Comparison of ENCODE assay signal across 27 cellular contexts in genomic region chr6:11789754-11790153, GRCh38. TPM values are rescaled to one million over a fixed set of nuclear protein-coding genes. Genes with fewer than 3 reads are reported as not detected.
"Had no signal": no experiment of that assay in that cellular context is flagged by ENCODE, and none has a peak within 500 bp of the region (broad histone marks: within the 10 kb centered on the region; RNA-seq: fewer than 3 reads in every experiment).

No MANE protein-coding gene starts in this region.

- H3K36me3 ChIP-seq: pancreas, prostate gland, stomach, thyroid gland, transverse colon, vagina had no signal

- DNase-seq: hypothalamus; immature natural killer cell; left ventricle myocardium superior; midbrain; mucosa of descending colon; naive thymus-derived CD4-positive, alpha-beta T cell; pancreas; posterior cingulate gyrus; retina; right cardiac atrium; stimulated activated CD4-positive, alpha-beta T cell treated with anti-CD3 and anti-CD28 coated beads, Interleukin-12 subunit alpha, Interleukin-12 subunit beta, amount 100 ng/mL, for 4 hours; stimulated activated CD4-positive, alpha-beta T cell treated with anti-CD3 and anti-CD28 coated beads, Interleukin-15, amount 100 ng/mL, for 24 hours; stimulated activated CD4-positive, alpha-beta T cell treated with anti-CD3 and anti-CD28 coated beads, Interleukin-2, amount 100 ng/mL, for 24 hours; stimulated activated CD4-positive, alpha-beta T cell treated with anti-CD3 and anti-CD28 coated beads, Interleukin-4, amount 100 ng/mL, for 1 hour; stimulated activated naive B cell treated with anti-CD40 and anti-IgM and Interleukin-4, amounts not matched to agents 10 μg/mL and 1 μg/mL and 100 μg/mL, for 72 hours; stimulated activated naive CD8-positive, alpha-beta T cell treated with anti-CD3 and anti-CD28 coated beads, Interleukin-15, Interleukin-2, amounts not matched to agents 100 U/mL and 50 U/mL, for 24 hours; stomach; testis; transverse colon had no signal

- H3K27me3 ChIP-seq: pancreas, stomach, testis, thyroid gland, transverse colon, vagina had no signal

- FAIRE-seq: islet of Langerhans, pancreas had no signal

- H3K27ac ChIP-seq: pancreas, prostate gland, skin epidermis, stomach, testis, thyroid gland, transverse colon, vagina had no signal

- H3K9me3 ChIP-seq: mucosa of descending colon, pancreas, prostate gland, stomach, testis, thyroid gland, transverse colon, vagina had no signal

- ATAC-seq: left ventricle myocardium superior; mucosa of descending colon; naive thymus-derived CD4-positive, alpha-beta T cell; natural killer cell treated with Interleukin-12 subunit alpha and Interleukin-12 subunit beta and Interleukin-15 and Interleukin-18, amount 100 ng/mL, for 72 hours; pancreas; right cardiac atrium; sciatic nerve; stimulated activated naive B cell treated with anti-CD40 and anti-IgM and Interleukin-4, amounts not matched to agents 10 μg/mL and 1 μg/mL and 100 μg/mL, for 72 hours; stimulated activated naive CD8-positive, alpha-beta T cell treated with anti-CD3 and anti-CD28 coated beads, Interleukin-15, Interleukin-2, amounts not matched to agents 100 U/mL and 50 U/mL, for 24 hours had no signal

- H3K4me3 ChIP-seq: mucosa of descending colon, pancreas, prostate gland, skin epidermis, stomach, testis, thyroid gland, transverse colon, vagina had no signal

- H3K4me1 ChIP-seq: testis, vagina had no signal

RNA-seq across cellular contexts. Expression of gene ADTRP, which starts 11.2 kb away (rescaled TPM):
- total RNA-seq: left ventricle myocardium superior, vagina had no signal
- polyA plus RNA-seq: immature natural killer cell, neural cell had no signal
